In genomic region chr4:94406668-94407437, GRCh38 we compare ENCODE assay signal across 8 cellular contexts. TPM values are rescaled to one million over a fixed set of nuclear protein-coding genes. Genes with fewer than 3 reads are reported as not detected.
DNase-seq lines count a peak whose midpoint lies in the region; ATAC-seq, FAIRE-seq and TF ChIP-seq lines count a peak whose summit lies in the region.

No MANE protein-coding gene starts in this region.

- ATAC-seq in HG02884 (IDR thresholded peaks at IDR 0.05; ENCODE audit: unreplicated experiment): peak; percentile 92
- peak; percentile 52 for ATAC-seq in activated B cell treated with CpG ODN at 0.5 μM for 24 hours (ENCODE audit: low read depth)

- intact Hi-C loops in activated B cell treated with CpG ODN at 0.5 μM for 24 hours (cut with micrococcal nuclease): loop anchor here (1.0 to 2.0 kb wide), 2 partner anchors 44 to 189 kb away; partner anchors contain the start of gene PDLIM5

- no peak overlapping the region for H3K4me3 Mint-ChIP-seq in activated B cell treated with CpG ODN at 0.5 μM for 24 hours

- no peaks in the 10 kb centered on the region for H3K36me3 ChIP-seq in liver (ENCODE audit: control insufficient read depth in 4 of 4, insufficient read depth in 3 of 4, low read depth in 1 of 4, low read length in 3 of 4)

- no peak overlapping the region for H3K27ac ChIP-seq in liver (ENCODE audit: low read depth in 1 of 2, low read length in 2 of 2)

- H3K36me3 Mint-ChIP-seq in activated B cell treated with CpG ODN at 0.5 μM for 24 hours (ENCODE audit: low read depth): no peaks in the 10 kb centered on the region

- TF ChIP-seq RAD21 in liver (IDR thresholded peaks at IDR 0.05): peak; percentile 97 to 99

- H3K4me3 ChIP-seq in liver (ENCODE audit: low read depth in 1 of 3, low read length in 3 of 3): peak overlapping the region in 1 of 3 donors; percentile 19

- CTCF ChIA-PET in activated B cell treated with CpG ODN at 0.5 μM for 24 hours (lab: Charles Lee): interaction anchor here (0.6 to 1.8 kb wide), 16 partner anchors 8 to 413 kb away, joined by 3 to 7 read pairs (median 4); no protein-coding TSS in a partner anchor

- peak; percentile 61 for FAIRE-seq in colon (lab: Jason Lieb, UNC)

- H3K4me1 Mint-ChIP-seq in activated B cell treated with CpG ODN at 0.5 μM for 24 hours: no peaks in the 10 kb centered on the region

- peak overlapping the region; percentile 28 to 71 for H3K9ac ChIP-seq in liver (ENCODE audit: low read depth in 1 of 2, low read length in 2 of 2)

- 13% methylated on average over 10 of the region's 10 CpGs for WGBS in liver

- peak; percentile 15 to 35 for DNase-seq in activated CD8-positive, alpha-beta memory T cell treated with anti-CD3 and anti-CD28 coated beads for 1 hour (ENCODE audit: extremely low read depth in 1 of 2, low read depth in 1 of 2)
- no peak for DNase-seq in activated CD8-positive, alpha-beta memory T cell treated with anti-CD3 and anti-CD28 coated beads, Interleukin-2, amount 50 U/mL, for 48 hours
- DNase-seq in NCI-H2171 treated with DMSO at 0.1 percent for 48 hours (lab: John Stamatoyannopoulos, UW) (peak; percentile 73), activated B cell treated with CpG ODN at 0.5 μM for 24 hours (no peak)
- DNase-seq in stimulated activated CD4-positive, alpha-beta T cell treated with anti-CD3 and anti-CD28 coated beads, TNF-alpha, amount 100 ng/mL, for 1 hour (ENCODE audit: low read depth in 3 of 3, low spot score in 1 of 3): peak; percentile 6 to 14 (median 13)

- H3K27ac Mint-ChIP-seq in activated B cell treated with CpG ODN at 0.5 μM for 24 hours: no peak overlapping the region

- H3K9me3 Mint-ChIP-seq in activated B cell treated with CpG ODN at 0.5 μM for 24 hours: no peaks in the 10 kb centered on the region

- POLR2A ChIA-PET in activated B cell treated with CpG ODN at 0.5 μM for 24 hours (lab: Charles Lee): no interaction called here

- TF ChIP-seq CTCF in activated B cell treated with CpG ODN at 0.5 μM for 24 hours (IDR thresholded peaks at IDR 0.05) (peak; percentile 86), liver (IDR thresholded peaks at IDR 0.05; ENCODE audit: low read depth, low read length, missing input control) (peak; percentile 86)

- H3K4me1 ChIP-seq in liver (ENCODE audit: control insufficient read depth in 4 of 4, insufficient read depth in 4 of 4, low read length in 3 of 4): peaks cover 0 to 14% (median 8%) of the 10 kb centered on the region in 4 donors

- H3K9me3 ChIP-seq in liver (ENCODE audit: control insufficient read depth in 4 of 4, low read length in 3 of 4): peaks cover 0 to 2% (median 0%) of the 10 kb centered on the region in 4 donors

- no peaks in the 10 kb centered on the region for H3K27me3 ChIP-seq in liver (ENCODE audit: control insufficient read depth in 4 of 4, insufficient read depth in 4 of 4, low read length in 3 of 4)

- H3K27me3 Mint-ChIP-seq in activated B cell treated with CpG ODN at 0.5 μM for 24 hours: peaks cover 10% of the 10 kb centered on the region

TF ChIP-seq in liver, 16 proteins besides CTCF, POLR2A, EP300 and RAD21:
- TF ChIP-seq HNF4A (conservative IDR thresholded peaks at IDR 0.05): peak; percentile 6 to 22
- no peak for TF ChIP-seq ATF3 (IDR thresholded peaks at IDR 0.05)

RNA-seq across cellular contexts. Expression of gene PDLIM5, which starts 44.9 kb away (rescaled TPM):
- total RNA-seq in activated B cell treated with CpG ODN at 0.5 μM for 24 hours (36.5 and 40.0 TPM in 2 replicates), liver (100 to 1,000 TPM in 1 of 2 donors, 10 to 100 TPM in 1; 43.9 to 114 TPM)
- polyA plus RNA-seq in liver: 10 to 100 TPM; 19.1 to 91.7 TPM

Comparison
In these comparisons a context has a peak if more than half of its experiments do, and no peak if none do; other contexts are left out.
1. DNase-seq: peak in activated CD8-positive, alpha-beta memory T cell treated with anti-CD3 and anti-CD28 coated beads for 1 hour (2 of 2), NCI-H2171 treated with DMSO at 0.1 percent for 48 hours (single experiment) and stimulated activated CD4-positive, alpha-beta T cell treated with anti-CD3 and anti-CD28 coated beads, TNF-alpha, amount 100 ng/mL, for 1 hour (3 of 3); none in activated CD8-positive, alpha-beta memory T cell treated with anti-CD3 and anti-CD28 coated beads, Interleukin-2, amount 50 U/mL, for 48 hours (single experiment) and activated B cell treated with CpG ODN at 0.5 μM for 24 hours (single experiment).